ENCODE assay signal across 14 cellular contexts in genomic region chr1:202017385-202018225, GRCh38. TPM values are rescaled to one million over a fixed set of nuclear protein-coding genes. Genes with fewer than 3 reads are reported as not detected.
DNase-seq lines count a peak whose midpoint lies in the region; ATAC-seq and TF ChIP-seq lines count a peak whose summit lies in the region.
"Had no signal": no experiment of that assay in that cellular context is flagged by ENCODE, and none has a peak within 500 bp of the region (broad histone marks: within the 10 kb centered on the region; RNA-seq: fewer than 3 reads in every experiment).

No MANE protein-coding gene starts in this region.

- no peak for ATAC-seq in stimulated activated naive CD8-positive, alpha-beta T cell treated with anti-CD3 and anti-CD28 coated beads, Interleukin-15, Interleukin-2, amounts not matched to agents 100 U/mL and 50 U/mL, for 24 hours

- no peak overlapping the region for H3K27ac Mint-ChIP-seq in neural progenitor cell
- H3K27ac Mint-ChIP-seq: activated T-cell treated with anti-CD3 and anti-CD28 coated beads, Interleukin-2, amount 50 U/mL, for 24 hours; WTC11 had no signal

- no peaks in the 10 kb centered on the region for H3K4me1 ChIP-seq in colonic mucosa
- peaks cover 16% of the 10 kb centered on the region for H3K4me1 ChIP-seq in neural progenitor cell

- POLR2A ChIA-PET in GM10248 (lab: Yijun Ruan, JAX): no interaction called here

- no peaks in the 10 kb centered on the region for H4K20me1 ChIP-seq in neural progenitor cell (ENCODE audit: low read depth)

- no peak overlapping the region for H3K4me3 Mint-ChIP-seq in neural progenitor cell
- H3K4me3 Mint-ChIP-seq: activated T-cell treated with anti-CD3 and anti-CD28 coated beads, Interleukin-2, amount 50 U/mL, for 24 hours; WTC11 had no signal

- intact Hi-C loops in colonic mucosa (cut with DNase I): loop anchor here (2.0 kb wide), 1 partner anchor 69 kb away; no protein-coding TSS in a partner anchor

- H2AFZ ChIP-seq in neural progenitor cell (replicated peaks): no peak overlapping the region

- H3K36me3 ChIP-seq in colonic mucosa (peaks cover 2% of the 10 kb centered on the region), neural progenitor cell (no peaks in the 10 kb centered on the region)
- H3K36me3 ChIP-seq: SJSA1 had no signal

- peak overlapping the region; percentile 2 for H3K4me3 ChIP-seq in colonic mucosa
- H3K4me3 ChIP-seq in neural progenitor cell: no peak overlapping the region
- H3K4me3 ChIP-seq: SJSA1, skin epidermis had no signal

- TF ChIP-seq CTCF in colonic mucosa (IDR thresholded peaks at IDR 0.05) (no peak), neural progenitor cell (IDR thresholded peaks at IDR 0.05) (no peak), GM10248 (IDR thresholded peaks at IDR 0.05; ENCODE audit: control extremely low read depth, extremely low read depth, low read depth, missing control alignments) (no peak)

- H3K27me3 Mint-ChIP-seq in neural progenitor cell (ENCODE audit: insufficient read depth, low read depth): peaks cover 11% of the 10 kb centered on the region

- CTCF ChIA-PET in GM10248 (lab: Yijun Ruan, JAX): interaction anchor here (1.1 to 2.1 kb wide), 3 partner anchors 10 to 100 kb away, joined by 3 to 11 read pairs (median 5); no protein-coding TSS in a partner anchor

- H3K4me2 ChIP-seq in neural progenitor cell: peak overlapping the region; percentile 39

- H3F3A ChIP-seq in neural progenitor cell (ENCODE audit: low read depth): no peaks in the 10 kb centered on the region

- H3K36me3 Mint-ChIP-seq in neural progenitor cell: no peaks in the 10 kb centered on the region

- peak overlapping the region; percentile 57 to 98 for H3K9ac ChIP-seq in colonic mucosa (ENCODE audit: low read depth in 2 of 2, low read length in 2 of 2)
- H3K9ac ChIP-seq in neural progenitor cell: no peak overlapping the region

- no peaks in the 10 kb centered on the region for H3K9me3 Mint-ChIP-seq in neural progenitor cell
- H3K9me3 Mint-ChIP-seq: activated T-cell treated with anti-CD3 and anti-CD28 coated beads, Interleukin-2, amount 50 U/mL, for 24 hours; WTC11 had no signal

- H3K27ac ChIP-seq in colonic mucosa (peak overlapping the region; percentile 93), neural progenitor cell (no peak overlapping the region)
- H3K27ac ChIP-seq: SJSA1 had no signal

- peaks cover 15% of the 10 kb centered on the region for H3K4me1 Mint-ChIP-seq in neural progenitor cell

- no peaks in the 10 kb centered on the region for H3K79me2 ChIP-seq in neural progenitor cell (ENCODE audit: low read depth)

- peak; percentile 99 for DNase-seq in DMS53 (lab: John Stamatoyannopoulos, UW)
- peak; percentile 45 for DNase-seq in NCI-H187 treated with DMSO at 0.1 percent for 48 hours (lab: John Stamatoyannopoulos, UW)
- peak; percentile 93 for DNase-seq in colonic mucosa
- DNase-seq in neural progenitor cell (ENCODE audit: low spot score): peak; percentile 42
- DNase-seq in stimulated activated naive CD8-positive, alpha-beta T cell treated with anti-CD3 and anti-CD28 coated beads, Interleukin-15, Interleukin-2, amounts not matched to agents 100 U/mL and 50 U/mL, for 24 hours: no peak
- no peak for DNase-seq in nucleus accumbens (lab: John Stamatoyannopoulos, UW)
- no peak for DNase-seq in stimulated activated CD8-positive, alpha-beta memory T cell treated with anti-CD3 and anti-CD28 coated beads, Interleukin-4, amount 100 ng/mL, for 48 hours
- DNase-seq in GM10248 (ENCODE audit: extremely low spot score): no peak
- DNase-seq: activated T-cell treated with anti-CD3 and anti-CD28 coated beads, Interleukin-2, amount 50 U/mL, for 24 hours; hippocampal formation; MV-4-11 had no signal

- no peaks in the 10 kb centered on the region for H3K9me3 ChIP-seq in colonic mucosa
- no peaks in the 10 kb centered on the region for H3K9me3 ChIP-seq in neural progenitor cell (ENCODE audit: low read depth)
- H3K9me3 ChIP-seq: SJSA1 had no signal

- H3K27me3 ChIP-seq in colonic mucosa: no peaks in the 10 kb centered on the region
- H3K27me3 ChIP-seq in neural progenitor cell: no peaks in the 10 kb centered on the region
- H3K27me3 ChIP-seq: SJSA1 had no signal

RNA-seq across cellular contexts. Expression of gene ELF3, which starts 7.2 kb away (rescaled TPM):
- total RNA-seq in colonic mucosa (1,000 to 10,000 TPM in 1 of 2 donors, 100 to 1,000 TPM in 1; 749 to 1,162 TPM), neural progenitor cell (ENCODE audit: low replicate concordance) (2.7 and 6.9 TPM in 2 replicates)

RNA-seq across cellular contexts. Expression of gene RNPEP, which starts 35.2 kb away (rescaled TPM):
- total RNA-seq in colonic mucosa (100 to 1,000 TPM; 142 to 147 TPM), neural progenitor cell (ENCODE audit: low replicate concordance) (48.7 and 70.3 TPM in 2 replicates)

Comparison
In these comparisons a context has a peak if more than half of its experiments do, and no peak if none do; other contexts are left out.
1. DNase-seq: peak in DMS53 (single experiment), NCI-H187 treated with DMSO at 0.1 percent for 48 hours (single experiment), colonic mucosa (single experiment) and neural progenitor cell (single experiment); none in stimulated activated naive CD8-positive, alpha-beta T cell treated with anti-CD3 and anti-CD28 coated beads, Interleukin-15, Interleukin-2, amounts not matched to agents 100 U/mL and 50 U/mL, for 24 hours (single experiment), nucleus accumbens (0 of 56), stimulated activated CD8-positive, alpha-beta memory T cell treated with anti-CD3 and anti-CD28 coated beads, Interleukin-4, amount 100 ng/mL, for 48 hours (single experiment) and GM10248 (single experiment).
2. RNA of gene ELF3, which starts 7.2 kb away (total RNA-seq): 749 to 1,162 TPM in colonic mucosa; 2.7 to 6.9 TPM in neural progenitor cell; every median in the first group is over 10 times any median in the second.